26 cellular contexts compared by ENCODE assay signal in the genomic region with DNA sequence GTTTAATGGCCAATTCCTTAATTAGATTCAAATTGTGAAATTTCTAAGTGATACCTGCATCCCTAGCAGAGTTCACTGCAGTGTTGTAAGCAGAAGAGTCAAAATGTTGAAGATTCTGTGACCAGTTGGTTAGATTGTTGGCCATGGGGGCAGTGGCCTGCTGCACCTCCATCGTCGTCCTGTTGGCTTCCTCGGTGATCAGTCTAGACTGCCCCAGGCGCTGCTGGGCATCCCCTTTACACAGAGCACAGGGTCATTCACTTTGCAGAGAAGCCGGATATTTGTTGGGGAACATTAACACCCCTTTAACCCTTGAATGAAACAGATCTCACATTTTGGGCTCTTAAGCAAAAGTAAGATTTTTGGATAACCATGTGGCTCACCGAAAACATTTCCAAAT.
"Had no signal": no experiment of that assay in that cellular context is flagged by ENCODE, and none has a peak within 500 bp of the region (broad histone marks: within the 10 kb centered on the region; RNA-seq: fewer than 3 reads in every experiment).

No MANE protein-coding gene starts in this region.

- H3K27me3 Mint-ChIP-seq: type B pancreatic cell had no signal

- H3K4me1 ChIP-seq: left lung, neural progenitor cell, prostate gland, testis had no signal

- H3K9ac ChIP-seq: neural progenitor cell had no signal

- H3K36me3 Mint-ChIP-seq: naive thymus-derived CD4-positive, alpha-beta T cell; neural progenitor cell; stimulated activated effector memory CD8-positive, alpha-beta T cell treated with anti-CD3 and anti-CD28 coated beads, Interleukin-12 subunit alpha, Interleukin-12 subunit beta, amount 100 ng/mL, for 72 hours; type B pancreatic cell had no signal

- H3K27me3 ChIP-seq: esophagus squamous epithelium, left lung, neural progenitor cell, sigmoid colon, stomach, testis, tibial artery had no signal

- H3K36me3 ChIP-seq: neural progenitor cell, prostate gland had no signal

- H2AFZ ChIP-seq: neural progenitor cell had no signal

- H3K9me3 Mint-ChIP-seq: naive thymus-derived CD4-positive, alpha-beta T cell; nephron; neural progenitor cell; stimulated activated effector memory CD8-positive, alpha-beta T cell treated with anti-CD3 and anti-CD28 coated beads, Interleukin-12 subunit alpha, Interleukin-12 subunit beta, amount 100 ng/mL, for 72 hours; type B pancreatic cell had no signal

- H3K4me3 ChIP-seq: coronary artery, esophagus squamous epithelium, left lung, neural progenitor cell, prostate gland, sigmoid colon, stomach, testis, tibial artery had no signal

- H3K4me1 Mint-ChIP-seq: naive thymus-derived CD4-positive, alpha-beta T cell; stimulated activated effector memory CD8-positive, alpha-beta T cell treated with anti-CD3 and anti-CD28 coated beads, Interleukin-12 subunit alpha, Interleukin-12 subunit beta, amount 100 ng/mL, for 72 hours had no signal

- H3K9me3 ChIP-seq: esophagus squamous epithelium, left lung, prostate gland, sigmoid colon, stomach, testis, tibial artery had no signal

- H3K4me3 Mint-ChIP-seq: naive thymus-derived CD4-positive, alpha-beta T cell; nephron; neural progenitor cell; stimulated activated effector memory CD8-positive, alpha-beta T cell treated with anti-CD3 and anti-CD28 coated beads, Interleukin-12 subunit alpha, Interleukin-12 subunit beta, amount 100 ng/mL, for 72 hours; type B pancreatic cell had no signal

- H3K4me2 ChIP-seq: neural progenitor cell had no signal

- H3K27ac ChIP-seq: coronary artery, left lung, neural progenitor cell, prostate gland, testis, tibial artery had no signal

- H3K27ac Mint-ChIP-seq: naive thymus-derived CD4-positive, alpha-beta T cell; nephron; neural progenitor cell; stimulated activated effector memory CD8-positive, alpha-beta T cell treated with anti-CD3 and anti-CD28 coated beads, Interleukin-12 subunit alpha, Interleukin-12 subunit beta, amount 100 ng/mL, for 72 hours; type B pancreatic cell had no signal

- ATAC-seq: left cardiac atrium; left lung; naive thymus-derived CD4-positive, alpha-beta T cell; right cardiac atrium; stimulated activated effector memory CD8-positive, alpha-beta T cell treated with anti-CD3 and anti-CD28 coated beads, Interleukin-12 subunit alpha, Interleukin-12 subunit beta, amount 100 ng/mL, for 72 hours had no signal

- DNase-seq: dermis blood vessel endothelial cell; effector memory CD4-positive, alpha-beta T cell; erythroblast; esophagus squamous epithelium; foreskin melanocyte; head of caudate nucleus; left cardiac atrium; left lung; mesendoderm; midbrain; naive thymus-derived CD4-positive, alpha-beta T cell; right cardiac atrium; sigmoid colon; stimulated activated CD4-positive, alpha-beta T cell treated with anti-CD3 and anti-CD28 coated beads, Interleukin-2, amount 100 ng/mL, for 24 hours; stimulated activated CD4-positive, alpha-beta T cell treated with anti-CD3 and anti-CD28 coated beads, Interleukin-4, amount 100 ng/mL, for 24 hours; stimulated activated naive CD4-positive, alpha-beta T cell treated with Interleukin-2 at 50 U/mL for 16 hours; stomach; substantia nigra; testis; tibial artery had no signal
